9 cellular contexts compared by ENCODE assay signal in the genomic region with DNA sequence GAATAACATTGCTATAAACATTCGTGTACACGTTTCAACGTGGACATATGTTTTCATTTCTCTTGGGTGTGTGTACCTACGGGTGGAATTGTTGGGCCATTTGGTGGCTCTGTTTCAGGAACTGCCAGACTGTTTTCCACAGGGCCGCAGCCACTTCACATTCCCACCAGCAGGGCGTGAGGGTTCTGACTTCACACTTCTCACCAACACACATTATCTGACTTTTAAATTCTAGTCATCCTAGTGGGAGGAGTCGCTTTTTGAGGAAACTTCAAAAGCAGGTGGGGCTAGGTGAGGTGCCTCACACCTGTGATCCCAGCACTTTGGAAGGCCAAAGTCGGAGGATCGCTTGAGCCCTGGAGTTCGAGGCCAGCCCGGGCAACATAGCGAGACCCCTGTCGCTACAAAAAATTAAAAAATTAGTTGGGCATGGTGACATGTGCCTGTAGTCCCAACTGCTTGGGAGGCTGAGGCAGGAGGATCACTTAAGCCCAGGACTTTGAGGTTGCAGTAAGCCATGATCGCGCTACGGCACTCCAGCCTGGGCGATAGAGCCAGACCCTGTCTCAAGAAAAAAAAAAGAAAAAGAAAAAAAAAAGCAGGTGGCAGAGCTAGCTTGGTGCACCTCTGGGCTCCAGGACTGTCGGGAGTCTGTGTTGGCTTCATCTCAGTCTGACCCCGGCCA. TPM values are rescaled to one million over a fixed set of nuclear protein-coding genes. Genes with fewer than 3 reads are reported as not detected.
DNase-seq lines count a peak whose midpoint lies in the region; ATAC-seq, FAIRE-seq and TF ChIP-seq lines count a peak whose summit lies in the region.
"Had no signal": no experiment of that assay in that cellular context is flagged by ENCODE, and none has a peak within 500 bp of the region (broad histone marks: within the 10 kb centered on the region; RNA-seq: fewer than 3 reads in every experiment).

No MANE protein-coding gene starts in this region.

- H3K9ac ChIP-seq in kidney (ENCODE audit: low read length in 2 of 2), result no peak overlapping the region

- peak; percentile 26 for DNase-seq in AG10803 (ENCODE audit: low read depth)
- DNase-seq in HEK293T (ENCODE audit: extremely low spot score), result peak; percentile 52
- DNase-seq in kidney, result peak; percentile 26
- DNase-seq in activated CD8-positive, alpha-beta T cell treated with anti-CD3 and anti-CD28 coated beads, Interleukin-2, amount 10 ng/mL, durations not matched to agents 7 days and 5 days, result no peak
- no peak for DNase-seq in T-helper 17 cell
- DNase-seq: colonic mucosa had no signal

- H3K4me1 Mint-ChIP-seq in activated CD8-positive, alpha-beta T cell treated with anti-CD3 and anti-CD28 coated beads, Interleukin-2, amount 10 ng/mL, durations not matched to agents 7 days and 5 days (ENCODE audit: low read depth), result no peaks in the 10 kb centered on the region
- H3K4me1 Mint-ChIP-seq in T-helper 17 cell, result peaks cover 6% of the 10 kb centered on the region

- H3K9me3 Mint-ChIP-seq in activated CD8-positive, alpha-beta T cell treated with anti-CD3 and anti-CD28 coated beads, Interleukin-2, amount 10 ng/mL, durations not matched to agents 7 days and 5 days (ENCODE audit: insufficient read depth), result no peaks in the 10 kb centered on the region

- H3K36me3 Mint-ChIP-seq in activated CD8-positive, alpha-beta T cell treated with anti-CD3 and anti-CD28 coated beads, Interleukin-2, amount 10 ng/mL, durations not matched to agents 7 days and 5 days (ENCODE audit: low read depth), result no peaks in the 10 kb centered on the region
- H3K36me3 Mint-ChIP-seq in T-helper 17 cell (ENCODE audit: low read depth), result peaks cover 10% of the 10 kb centered on the region

- H3K27ac Mint-ChIP-seq in activated CD8-positive, alpha-beta T cell treated with anti-CD3 and anti-CD28 coated beads, Interleukin-2, amount 10 ng/mL, durations not matched to agents 7 days and 5 days, result no peak overlapping the region
- no peak overlapping the region for H3K27ac Mint-ChIP-seq in T-helper 17 cell

- intact Hi-C loops in kidney (cut with DNase I), result no loop called here

- CTCF ChIA-PET in HEK293T (lab: Yijun Ruan, JAX), result interaction anchor here (0.6 to 1.5 kb wide), 3 partner anchors 18 to 220 kb away, joined by 3 read pairs; no protein-coding TSS in a partner anchor
- CTCF ChIA-PET in activated CD8-positive, alpha-beta T cell treated with anti-CD3 and anti-CD28 coated beads, Interleukin-2, amount 10 ng/mL, durations not matched to agents 7 days and 5 days (lab: Charles Lee), result interaction anchor here (4.1 kb wide), 1 partner anchor 15 kb away, joined by 19 read pairs; no protein-coding TSS in a partner anchor

- no peak for ATAC-seq in activated CD8-positive, alpha-beta T cell treated with anti-CD3 and anti-CD28 coated beads, Interleukin-2, amount 10 ng/mL, durations not matched to agents 7 days and 5 days
- ATAC-seq in HG03045 (IDR thresholded peaks at IDR 0.05; ENCODE audit: unreplicated experiment) (no peak), T-helper 17 cell (no peak), GM19463 (IDR thresholded peaks at IDR 0.05; ENCODE audit: unreplicated experiment) (no peak)

- no peak overlapping the region for H3K4me3 Mint-ChIP-seq in activated CD8-positive, alpha-beta T cell treated with anti-CD3 and anti-CD28 coated beads, Interleukin-2, amount 10 ng/mL, durations not matched to agents 7 days and 5 days
- H3K4me3 Mint-ChIP-seq in T-helper 17 cell, result no peak overlapping the region

- POLR2A ChIA-PET in HEK293T (lab: Yijun Ruan, JAX), result interaction anchor here (0.5 kb wide), 1 partner anchor 466 kb away, joined by 3 read pairs; no protein-coding TSS in a partner anchor
- POLR2A ChIA-PET in activated CD8-positive, alpha-beta T cell treated with anti-CD3 and anti-CD28 coated beads, Interleukin-2, amount 10 ng/mL, durations not matched to agents 7 days and 5 days (lab: Charles Lee), result no interaction called here

- H3K36me3 ChIP-seq in kidney (ENCODE audit: control insufficient read depth in 1 of 2, insufficient read depth in 2 of 2, low read length in 2 of 2), result no peaks in the 10 kb centered on the region
- H3K36me3 ChIP-seq: colonic mucosa had no signal

- H3K4me3 ChIP-seq in AG10803 (ENCODE audit: low read length) (no peak overlapping the region), kidney (ENCODE audit: low read length in 2 of 2) (no peak overlapping the region)
- H3K4me3 ChIP-seq: colonic mucosa had no signal

- peaks cover 25% of the 10 kb centered on the region for H3K27me3 Mint-ChIP-seq in activated CD8-positive, alpha-beta T cell treated with anti-CD3 and anti-CD28 coated beads, Interleukin-2, amount 10 ng/mL, durations not matched to agents 7 days and 5 days (ENCODE audit: low read depth)
- H3K27me3 Mint-ChIP-seq in T-helper 17 cell, result peaks cover 73% of the 10 kb centered on the region

- peaks cover 2 to 8% of the 10 kb centered on the region in 2 donors for H3K4me1 ChIP-seq in kidney (ENCODE audit: control insufficient read depth in 1 of 2, insufficient read depth in 1 of 2, low read depth in 1 of 2, low read length in 2 of 2)
- H3K4me1 ChIP-seq: colonic mucosa had no signal

- TF ChIP-seq CTCF in AG10803 (conservative IDR thresholded peaks at IDR 0.05; ENCODE audit: low read length) (peak; percentile 55), VCaP (conservative IDR thresholded peaks at IDR 0.05) (peak; percentile 73), kidney (IDR thresholded peaks at IDR 0.05; ENCODE audit: borderline replicate concordance, extremely low read depth, insufficient read depth) (peak; percentile 38)

- FAIRE-seq in kidney (lab: Jason Lieb, UNC), result no peak

- no peak overlapping the region for H3K27ac ChIP-seq in VCaP
- no peak overlapping the region for H3K27ac ChIP-seq in kidney (ENCODE audit: low read depth in 2 of 2, low read length in 2 of 2)
- H3K27ac ChIP-seq: colonic mucosa had no signal

- H3K9me3 ChIP-seq in kidney (ENCODE audit: control insufficient read depth in 1 of 2, low read length in 2 of 2) (no peaks in the 10 kb centered on the region), T-helper 17 cell (ENCODE audit: control insufficient read depth, low read length, poor library complexity, severe bottlenecking) (no peaks in the 10 kb centered on the region)
- H3K9me3 ChIP-seq: colonic mucosa had no signal

TF ChIP-seq in HEK293T, 16 proteins besides CTCF, POLR2A, EP300 and RAD21:
- TF ChIP-seq CTBP1 (IDR thresholded peaks at IDR 0.05; ENCODE audit: borderline replicate concordance) (no peak), TARDBP (IDR thresholded peaks at IDR 0.05) (no peak), FOXK2 (IDR thresholded peaks at IDR 0.05) (no peak), ARNT (IDR thresholded peaks at IDR 0.05) (no peak), LEF1 (IDR thresholded peaks at IDR 0.05; ENCODE audit: borderline replicate concordance) (no peak)

RNA-seq across cellular contexts. Expression of gene TSPAN17, which starts 28.5 kb away (rescaled TPM):
- total RNA-seq in kidney (34.3 TPM), T-helper 17 cell (10 to 100 TPM; 14.2 to 19.3 TPM)
- polyA plus RNA-seq in kidney (ENCODE audit: insufficient read depth, low read depth, low replicate concordance), result 32.1 TPM
- total RNA-seq in activated CD8-positive, alpha-beta T cell treated with anti-CD3 and anti-CD28 coated beads, Interleukin-2, amount 10 ng/mL, durations not matched to agents 7 days and 5 days, result 10 to 100 TPM; 41.6 to 47.4 TPM

RNA-seq across cellular contexts. Expression of gene EIF4E1B, which starts 45.3 kb away (rescaled TPM):
- total RNA-seq in kidney (not detected), T-helper 17 cell (not detected)
- not detected for polyA plus RNA-seq in kidney (ENCODE audit: insufficient read depth, low read depth, low replicate concordance)
- not detected for total RNA-seq in activated CD8-positive, alpha-beta T cell treated with anti-CD3 and anti-CD28 coated beads, Interleukin-2, amount 10 ng/mL, durations not matched to agents 7 days and 5 days
- total RNA-seq: colonic mucosa had no signal

RNA-seq across cellular contexts. Expression of gene SNCB, which starts 45.5 kb away (rescaled TPM):
- not detected for total RNA-seq in kidney
- polyA plus RNA-seq in kidney (ENCODE audit: insufficient read depth, low read depth, low replicate concordance), result not detected
- total RNA-seq in activated CD8-positive, alpha-beta T cell treated with anti-CD3 and anti-CD28 coated beads, Interleukin-2, amount 10 ng/mL, durations not matched to agents 7 days and 5 days, result not detected
- total RNA-seq in T-helper 17 cell, result not detected
- total RNA-seq: colonic mucosa had no signal

Comparison
In these comparisons a context has a peak if more than half of its experiments do, and no peak if none do; other contexts are left out.
1. DNase-seq: peak in AG10803 (single experiment), HEK293T (single experiment) and kidney (single experiment); none in activated CD8-positive, alpha-beta T cell treated with anti-CD3 and anti-CD28 coated beads, Interleukin-2, amount 10 ng/mL, durations not matched to agents 7 days and 5 days (single experiment) and T-helper 17 cell (0 of 3).
2. Peak in every context shown above with its lines, with median percentiles within 50 percentile points of each other: CTCF ChIP-seq.